Comparison of ENCODE assay signal across 39 cellular contexts in genomic region chr2:95143838-95144237, GRCh38.
"Had no signal": no experiment of that assay in that cellular context is flagged by ENCODE, and none has a peak within 500 bp of the region (broad histone marks: within the 10 kb centered on the region; RNA-seq: fewer than 3 reads in every experiment).

No MANE protein-coding gene starts in this region.

- H3K27me3 Mint-ChIP-seq: activated B cell treated with CpG ODN at 0.5 μM for 24 hours; activated CD4-positive, alpha-beta memory T cell treated with anti-CD3 and anti-CD28 coated beads for 36 hours; activated CD4-positive, alpha-beta T cell treated with anti-CD3 and anti-CD28 coated beads, Interleukin-2, amount 10 ng/mL, durations not matched to agents 24 days and 14 days; activated CD8-positive, alpha-beta T cell treated with anti-CD3 and anti-CD28 coated beads for 36 hours; activated naive CD4-positive, alpha-beta T cell treated with anti-CD3 and anti-CD28 coated beads, Interleukin-2, amount 10 ng/mL, durations not matched to agents 7 days and 5 days; activated naive CD4-positive, alpha-beta T cell treated with anti-CD3 and anti-CD28 coated beads, Interleukin-2, amount 50 U/mL, for 24 hours; activated naive CD8-positive, alpha-beta T cell; activated naive CD8-positive, alpha-beta T cell treated with anti-CD3 and anti-CD28 coated beads, Interleukin-2, amount 10 ng/mL, durations not matched to agents 7 days and 5 days; activated naive CD8-positive, alpha-beta T cell treated with anti-CD3 and anti-CD28 coated beads, Interleukin-2, amount 50 U/mL, for 24 hours; activated T-helper 17 cell treated with anti-CD3 and anti-CD28 coated beads, Interleukin-2, amount 50 U/mL, for 72 hours; central memory CD8-positive, alpha-beta T cell had no signal

- H3K27me3 ChIP-seq: ascending aorta, cardiac muscle cell had no signal

- H3K36me3 ChIP-seq: cardiac muscle cell had no signal

- H3K4me1 ChIP-seq: ascending aorta had no signal

- DNase-seq: activated B cell treated with CpG ODN at 0.5 μM for 24 hours; activated CD4-positive, alpha-beta memory T cell treated with anti-CD3 and anti-CD28 coated beads for 36 hours; activated CD4-positive, alpha-beta T cell treated with anti-CD3 and anti-CD28 coated beads for 4 hours; activated CD4-positive, alpha-beta T cell treated with anti-CD3 and anti-CD28 coated beads, Interleukin-2, amount 10 ng/mL, durations not matched to agents 24 days and 14 days; activated CD4-positive, alpha-beta T cell treated with anti-CD3 and anti-CD28 coated beads, Interleukin-2, amount 50 U/mL, for 1 hour; activated CD4-positive, alpha-beta T cell treated with anti-CD3 and anti-CD28 coated beads, Interleukin-2, amount 50 U/mL, for 4 hours; activated CD4-positive, CD25-positive, alpha-beta regulatory T cell treated with anti-CD3 and anti-CD28 coated beads, Interleukin-2, amount 50 U/mL, for 72 hours; activated CD8-positive, alpha-beta memory T cell treated with anti-CD3 and anti-CD28 coated beads, Interleukin-2, amount 50 U/mL, for 4 hours; activated CD8-positive, alpha-beta T cell treated with anti-CD3 and anti-CD28 coated beads for 36 hours; activated effector memory CD4-positive, alpha-beta T cell treated with Interleukin-2 at 50 U/mL for 16 hours; activated gamma-delta T cell; activated naive CD4-positive, alpha-beta T cell treated with anti-CD3 and anti-CD28 coated beads, Interleukin-2, amount 10 ng/mL, durations not matched to agents 7 days and 5 days; activated naive CD4-positive, alpha-beta T cell treated with Interleukin-2 at 50 U/mL for 16 hours; activated naive CD8-positive, alpha-beta T cell treated with anti-CD3 and anti-CD28 coated beads, Interleukin-2, amount 10 ng/mL, durations not matched to agents 7 days and 5 days; activated naive CD8-positive, alpha-beta T cell treated with anti-CD3 and anti-CD28 coated beads, Interleukin-2, amount 50 U/mL, for 24 hours; activated T-cell treated with anti-CD3 and anti-CD28 coated beads for 4 hours; activated T-cell treated with anti-CD3 and anti-CD28 coated beads, Interleukin-2, amount 50 U/mL, for 1 hour; activated T-cell treated with anti-CD3 and anti-CD28 coated beads, Interleukin-2, amount 50 U/mL, for 4 hours; activated T-cell treated with anti-CD3 and anti-CD28 coated beads, Interleukin-2, amount 50 U/mL, for 72 hours; amygdala; anterior cingulate cortex; caudate nucleus; cerebellar nuclear complex; T-helper 1 cell; T-helper 2 cell; T-helper 9 cell had no signal

- FAIRE-seq: bronchial epithelial cell, TTC549 had no signal

- H3K4me3 Mint-ChIP-seq: activated B cell treated with CpG ODN at 0.5 μM for 24 hours; activated CD4-positive, alpha-beta memory T cell treated with anti-CD3 and anti-CD28 coated beads for 36 hours; activated CD4-positive, alpha-beta T cell treated with anti-CD3 and anti-CD28 coated beads, Interleukin-2, amount 10 ng/mL, durations not matched to agents 24 days and 14 days; activated CD8-positive, alpha-beta T cell treated with anti-CD3 and anti-CD28 coated beads for 36 hours; activated naive CD4-positive, alpha-beta T cell treated with anti-CD3 and anti-CD28 coated beads, Interleukin-2, amount 10 ng/mL, durations not matched to agents 7 days and 5 days; activated naive CD4-positive, alpha-beta T cell treated with anti-CD3 and anti-CD28 coated beads, Interleukin-2, amount 50 U/mL, for 24 hours; activated naive CD8-positive, alpha-beta T cell; activated naive CD8-positive, alpha-beta T cell treated with anti-CD3 and anti-CD28 coated beads, Interleukin-2, amount 10 ng/mL, durations not matched to agents 7 days and 5 days; activated naive CD8-positive, alpha-beta T cell treated with anti-CD3 and anti-CD28 coated beads, Interleukin-2, amount 50 U/mL, for 24 hours; activated T-cell treated with anti-CD3 and anti-CD28 coated beads, Interleukin-2, amount 50 U/mL, for 4 hours; activated T-cell treated with anti-CD3 and anti-CD28 coated beads, Interleukin-2, amount 50 U/mL, for 72 hours; activated T-helper 1 cell treated with anti-CD3 and anti-CD28 coated beads, Interleukin-12 subunit alpha, Interleukin-12 subunit beta, Interleukin-2, Interleukin-4 antibody, amounts not matched to agents 30 ng/mL and 10 ng/mL and 1 ng/mL, durations not matched to agents 14 hours and 24 hours and 36 hours; activated T-helper 17 cell treated with anti-CD3 and anti-CD28 coated beads, Interleukin-2, amount 50 U/mL, for 72 hours; brain; central memory CD8-positive, alpha-beta T cell; T-helper 1 cell treated with Interleukin-12 subunit alpha and Interleukin-12 subunit beta and Interleukin-4 antibody, amounts not matched to agents 30 μg/mL and 1 μg/mL, for 36 hours; T-helper 2 cell treated with Interferon-gamma antibody and Interleukin-4, amounts not matched to agents 5 μg/mL and 100 μg/mL, for 36 hours had no signal

- H3K27ac Mint-ChIP-seq: activated B cell treated with CpG ODN at 0.5 μM for 24 hours; activated CD4-positive, alpha-beta memory T cell treated with anti-CD3 and anti-CD28 coated beads for 36 hours; activated CD4-positive, alpha-beta T cell treated with anti-CD3 and anti-CD28 coated beads, Interleukin-2, amount 10 ng/mL, durations not matched to agents 24 days and 14 days; activated CD8-positive, alpha-beta T cell treated with anti-CD3 and anti-CD28 coated beads for 36 hours; activated naive CD4-positive, alpha-beta T cell treated with anti-CD3 and anti-CD28 coated beads, Interleukin-2, amount 10 ng/mL, durations not matched to agents 7 days and 5 days; activated naive CD4-positive, alpha-beta T cell treated with anti-CD3 and anti-CD28 coated beads, Interleukin-2, amount 50 U/mL, for 24 hours; activated naive CD8-positive, alpha-beta T cell; activated naive CD8-positive, alpha-beta T cell treated with anti-CD3 and anti-CD28 coated beads, Interleukin-2, amount 10 ng/mL, durations not matched to agents 7 days and 5 days; activated naive CD8-positive, alpha-beta T cell treated with anti-CD3 and anti-CD28 coated beads, Interleukin-2, amount 50 U/mL, for 24 hours; activated T-cell treated with anti-CD3 and anti-CD28 coated beads, Interleukin-2, amount 50 U/mL, for 72 hours; activated T-helper 1 cell treated with anti-CD3 and anti-CD28 coated beads, Interleukin-12 subunit alpha, Interleukin-12 subunit beta, Interleukin-2, Interleukin-4 antibody, amounts not matched to agents 30 ng/mL and 10 ng/mL and 1 ng/mL, durations not matched to agents 14 hours and 24 hours and 36 hours; activated T-helper 17 cell treated with anti-CD3 and anti-CD28 coated beads, Interleukin-2, amount 50 U/mL, for 72 hours; brain; T-helper 1 cell treated with Interleukin-12 subunit alpha and Interleukin-12 subunit beta and Interleukin-4 antibody, amounts not matched to agents 30 μg/mL and 1 μg/mL, for 36 hours; T-helper 2 cell treated with Interferon-gamma antibody and Interleukin-4, amounts not matched to agents 5 μg/mL and 100 μg/mL, for 36 hours had no signal

- H3K4me3 ChIP-seq: ascending aorta, cardiac muscle cell had no signal

- H3K27ac ChIP-seq: ascending aorta, cardiac muscle cell, VCaP had no signal

- H3K4me1 Mint-ChIP-seq: activated B cell treated with CpG ODN at 0.5 μM for 24 hours; activated CD4-positive, alpha-beta T cell treated with anti-CD3 and anti-CD28 coated beads, Interleukin-2, amount 10 ng/mL, durations not matched to agents 24 days and 14 days; activated naive CD4-positive, alpha-beta T cell treated with anti-CD3 and anti-CD28 coated beads, Interleukin-2, amount 10 ng/mL, durations not matched to agents 7 days and 5 days; activated naive CD4-positive, alpha-beta T cell treated with anti-CD3 and anti-CD28 coated beads, Interleukin-2, amount 50 U/mL, for 24 hours; activated naive CD8-positive, alpha-beta T cell treated with anti-CD3 and anti-CD28 coated beads, Interleukin-2, amount 10 ng/mL, durations not matched to agents 7 days and 5 days; activated naive CD8-positive, alpha-beta T cell treated with anti-CD3 and anti-CD28 coated beads, Interleukin-2, amount 50 U/mL, for 24 hours; activated T-helper 17 cell treated with anti-CD3 and anti-CD28 coated beads, Interleukin-2, amount 50 U/mL, for 72 hours; central memory CD8-positive, alpha-beta T cell had no signal
